8 cellular contexts compared by ENCODE assay signal in genomic region chr17:39926588-39927100, GRCh38. TPM values are rescaled to one million over a fixed set of nuclear protein-coding genes. Genes with fewer than 3 reads are reported as not detected.
DNase-seq lines count a peak whose midpoint lies in the region; ATAC-seq and TF ChIP-seq lines count a peak whose summit lies in the region.

No MANE protein-coding gene starts in this region.

- peak overlapping the region; percentile 90 for H3K27ac Mint-ChIP-seq in natural killer cell treated with Interleukin-12 subunit alpha and Interleukin-12 subunit beta and Interleukin-15 and Interleukin-18, amount 100 ng/mL, for 72 hours

- no peaks in the 10 kb centered on the region for H3K9me3 ChIP-seq in thyroid gland

- peak overlapping the region; percentile 96 to 98 (median 98) for H3K4me3 ChIP-seq in thyroid gland (replicated peaks in 1 of 3)

- H3K36me3 Mint-ChIP-seq in natural killer cell treated with Interleukin-12 subunit alpha and Interleukin-12 subunit beta and Interleukin-15 and Interleukin-18, amount 100 ng/mL, for 72 hours: no peaks in the 10 kb centered on the region

- TF ChIP-seq CTCF in thyroid gland (IDR thresholded peaks at IDR 0.05): no peak

- ATAC-seq in esophagus mucosa: peak; percentile 46
- peak; percentile 72 to 73 for ATAC-seq in natural killer cell treated with Interleukin-12 subunit alpha and Interleukin-12 subunit beta and Interleukin-15 and Interleukin-18, amount 100 ng/mL, for 72 hours

- peaks cover 27 to 48% of the 10 kb centered on the region in 2 donors for H3K4me1 ChIP-seq in thyroid gland

- H3K27me3 ChIP-seq in thyroid gland: no peaks in the 10 kb centered on the region

- H3K27ac ChIP-seq in thyroid gland: peak overlapping the region in 2 of 3 donors; percentile 95

- H3K4me3 Mint-ChIP-seq in natural killer cell treated with Interleukin-12 subunit alpha and Interleukin-12 subunit beta and Interleukin-15 and Interleukin-18, amount 100 ng/mL, for 72 hours: peak overlapping the region; percentile 96

- WGBS in thyroid gland, 2 donors: 1 to 3% methylated on average over 8 to 14 of the region's 15 CpGs

- peaks cover 20 to 23% of the 10 kb centered on the region in 2 donors for H3K36me3 ChIP-seq in thyroid gland

- no peaks in the 10 kb centered on the region for H3K9me3 Mint-ChIP-seq in natural killer cell treated with Interleukin-12 subunit alpha and Interleukin-12 subunit beta and Interleukin-15 and Interleukin-18, amount 100 ng/mL, for 72 hours

- TF ChIP-seq POLR2A in GM19193 (IDR thresholded peaks at IDR 0.05; ENCODE audit: extremely low read depth, insufficient read depth, insufficient read length) (peak; percentile 59), thyroid gland (IDR thresholded peaks at IDR 0.05) (no peak)

- DNase-seq in AG08396 (ENCODE audit: low spot score): peak; percentile 44
- peak; percentile 56 for DNase-seq in NCI-H2227 (lab: John Stamatoyannopoulos, UW; ENCODE audit: unreplicated experiment)
- DNase-seq in activated T-cell treated with anti-CD3 and anti-CD28 coated beads for 1 hour (ENCODE audit: low read depth): peak; percentile 36
- peak; percentile 80 for DNase-seq in natural killer cell treated with Interleukin-12 subunit alpha and Interleukin-12 subunit beta and Interleukin-15 and Interleukin-18, amount 100 ng/mL, for 72 hours (ENCODE audit: low spot score)
- peak; percentile 56 to 69 for DNase-seq in thyroid gland
- no peak for DNase-seq in T1000 (lab: John Stamatoyannopoulos, UW)

- H3K27me3 Mint-ChIP-seq in natural killer cell treated with Interleukin-12 subunit alpha and Interleukin-12 subunit beta and Interleukin-15 and Interleukin-18, amount 100 ng/mL, for 72 hours: no peaks in the 10 kb centered on the region

- intact Hi-C loops in thyroid gland (cut with DNase I): no loop called here

- H3K4me1 Mint-ChIP-seq in natural killer cell treated with Interleukin-12 subunit alpha and Interleukin-12 subunit beta and Interleukin-15 and Interleukin-18, amount 100 ng/mL, for 72 hours (ENCODE audit: low read depth in 2 of 2): peaks cover 52 to 56% of the 10 kb centered on the region in 2 donors

RNA-seq across cellular contexts. Expression of gene ORMDL3, which starts 0.8 kb away (rescaled TPM):
- total RNA-seq in esophagus mucosa (18.5 TPM), thyroid gland (100 to 1,000 TPM in 2 of 4 donors, 10 to 100 TPM in 2; 81.4 to 125 (median 99.0) TPM)
- total RNA-seq in natural killer cell treated with Interleukin-12 subunit alpha and Interleukin-12 subunit beta and Interleukin-15 and Interleukin-18, amount 100 ng/mL, for 72 hours: 100 to 1,000 TPM in 1 of 2 donors, 10 to 100 TPM in 1; 94.2 to 124 TPM

RNA-seq across cellular contexts. Expression of gene LRRC3C, which starts 0.9 kb away (rescaled TPM):
- total RNA-seq in esophagus mucosa (not detected), thyroid gland (not detected)
- total RNA-seq in natural killer cell treated with Interleukin-12 subunit alpha and Interleukin-12 subunit beta and Interleukin-15 and Interleukin-18, amount 100 ng/mL, for 72 hours: not detected

RNA-seq across cellular contexts. Expression of gene GSDMB, which starts 8.2 kb away (rescaled TPM):
- total RNA-seq in esophagus mucosa (1.6 TPM), thyroid gland (10 to 100 TPM in 1 of 4 donors, 1 to 10 TPM in 3; 7.7 to 13.2 (median 8.3) TPM)
- 10 to 100 TPM; 39.0 to 54.1 TPM for total RNA-seq in natural killer cell treated with Interleukin-12 subunit alpha and Interleukin-12 subunit beta and Interleukin-15 and Interleukin-18, amount 100 ng/mL, for 72 hours

RNA-seq across cellular contexts. Expression of gene GSDMA, which starts 36.2 kb away (rescaled TPM):
- total RNA-seq in esophagus mucosa: 1.9 TPM
- total RNA-seq in natural killer cell treated with Interleukin-12 subunit alpha and Interleukin-12 subunit beta and Interleukin-15 and Interleukin-18, amount 100 ng/mL, for 72 hours: 1 to 10 TPM in 1 of 2 donors, under 1 TPM in 1; 0.24 to 1.1 TPM
- not detected for total RNA-seq in thyroid gland

RNA-seq across cellular contexts. Expression of gene PSMD3, which starts 54.0 kb away (rescaled TPM):
- total RNA-seq in esophagus mucosa: 80.2 TPM
- 100 to 1,000 TPM; 148 to 163 TPM for total RNA-seq in natural killer cell treated with Interleukin-12 subunit alpha and Interleukin-12 subunit beta and Interleukin-15 and Interleukin-18, amount 100 ng/mL, for 72 hours
- total RNA-seq in thyroid gland: 100 to 1,000 TPM in 1 of 4 donors, 10 to 100 TPM in 3; 65.0 to 100 (median 98.8) TPM
